ENCODE assay signal across 12 cellular contexts in genomic region chr6:62891065-62891647, GRCh38.
DNase-seq lines count a peak whose midpoint lies in the region; ATAC-seq and TF ChIP-seq lines count a peak whose summit lies in the region.
"Had no signal": no experiment of that assay in that cellular context is flagged by ENCODE, and none has a peak within 500 bp of the region (broad histone marks: within the 10 kb centered on the region; RNA-seq: fewer than 3 reads in every experiment).

No MANE protein-coding gene starts in this region.

- H3K9me3 Mint-ChIP-seq in activated CD8-positive, alpha-beta memory T cell treated with anti-CD3 and anti-CD28 coated beads, Interleukin-2, amount 10 ng/mL, durations not matched to agents 7 days and 5 days (ENCODE audit: low read depth), result no peaks in the 10 kb centered on the region

- TF ChIP-seq CTCF in A673 (conservative IDR thresholded peaks at IDR 0.05; ENCODE audit: low read depth, low read length), result peak; percentile 53; the same call in 1 of the 2 replicates

- no peaks in the 10 kb centered on the region for H3K4me1 Mint-ChIP-seq in activated CD8-positive, alpha-beta memory T cell treated with anti-CD3 and anti-CD28 coated beads, Interleukin-2, amount 10 ng/mL, durations not matched to agents 7 days and 5 days

- no peak overlapping the region for H3K9ac ChIP-seq in GM23248

- POLR2A ChIA-PET in A673 (lab: Charles Lee; ENCODE audit: low non-redundant PET), result no interaction called here

- intact Hi-C loops in A673 (cut with micrococcal nuclease; ENCODE audit: unreplicated experiment), result no loop called here

- no peaks in the 10 kb centered on the region for H3K36me3 ChIP-seq in A673 (ENCODE audit: insufficient read depth, low read length, poor library complexity, severe bottlenecking)
- no peaks in the 10 kb centered on the region for H3K36me3 ChIP-seq in GM23248 (ENCODE audit: low read depth)
- H3K36me3 ChIP-seq: sigmoid colon, thoracic aorta had no signal

- no peaks in the 10 kb centered on the region for H3K36me3 Mint-ChIP-seq in activated CD8-positive, alpha-beta memory T cell treated with anti-CD3 and anti-CD28 coated beads, Interleukin-2, amount 10 ng/mL, durations not matched to agents 7 days and 5 days

- no peaks in the 10 kb centered on the region for H3K9me2 ChIP-seq in GM23248 (ENCODE audit: insufficient read depth)

- no peak overlapping the region for H3K27ac Mint-ChIP-seq in activated CD8-positive, alpha-beta memory T cell treated with anti-CD3 and anti-CD28 coated beads, Interleukin-2, amount 10 ng/mL, durations not matched to agents 7 days and 5 days

- no peaks in the 10 kb centered on the region for H3F3A ChIP-seq in GM23248 (ENCODE audit: insufficient read depth)

- no peaks in the 10 kb centered on the region for H4K20me1 ChIP-seq in GM23248 (ENCODE audit: insufficient read depth)

- CTCF ChIA-PET in A673 (lab: Charles Lee), result no interaction called here
- CTCF ChIA-PET in activated CD8-positive, alpha-beta memory T cell treated with anti-CD3 and anti-CD28 coated beads, Interleukin-2, amount 10 ng/mL, durations not matched to agents 7 days and 5 days (lab: Charles Lee), result no interaction called here

- H3K27me3 ChIP-seq in A673 (replicated peaks; ENCODE audit: insufficient read depth, low read depth, low read length, poor library complexity) (no peaks in the 10 kb centered on the region), GM23248 (replicated peaks; ENCODE audit: insufficient read depth) (no peaks in the 10 kb centered on the region)
- H3K27me3 ChIP-seq: sigmoid colon had no signal

- WGBS in GM23248 (ENCODE audit: low coverage in 1 of 2, low lambda C conversion rate in 2 of 2, missing lambda C conversion rate in 2 of 2), 2 experiments, result 7 to 10% methylated on average over 2 of the region's 2 CpGs

- H3K27ac ChIP-seq in A673 (ENCODE audit: low read depth, low read length, poor library complexity, severe bottlenecking) (no peak overlapping the region), GM23248 (no peak overlapping the region)
- H3K27ac ChIP-seq: sigmoid colon, thoracic aorta had no signal

- no peaks in the 10 kb centered on the region for H3K27me3 Mint-ChIP-seq in activated CD8-positive, alpha-beta memory T cell treated with anti-CD3 and anti-CD28 coated beads, Interleukin-2, amount 10 ng/mL, durations not matched to agents 7 days and 5 days

- H3K9me3 ChIP-seq in A673 (ENCODE audit: low read depth, low read length, poor library complexity, severe bottlenecking), result no peaks in the 10 kb centered on the region
- no peaks in the 10 kb centered on the region for H3K9me3 ChIP-seq in GM23248 (ENCODE audit: low read depth)
- H3K9me3 ChIP-seq: sigmoid colon, thoracic aorta had no signal

- DNase-seq in A673 (ENCODE audit: low spot score), result peak; percentile 12
- DNase-seq in GM23248, result peak; percentile 27
- peak; percentile 16 for DNase-seq in RPMI8226
- peak; percentile 25 for DNase-seq in glomerular visceral epithelial cell (ENCODE audit: extremely low spot score)
- no peak for DNase-seq in activated CD8-positive, alpha-beta memory T cell treated with anti-CD3 and anti-CD28 coated beads, Interleukin-2, amount 10 ng/mL, durations not matched to agents 7 days and 5 days
- no peak for DNase-seq in cortex of kidney (lab: John Stamatoyannopoulos, UW)
- DNase-seq: GOT3, NCI-H1930, sigmoid colon had no signal

- H3K4me3 ChIP-seq in A673 (ENCODE audit: low read depth, low read length, poor library complexity, severe bottlenecking) (no peak overlapping the region), GM23248 (no peak overlapping the region)
- H3K4me3 ChIP-seq: sigmoid colon, thoracic aorta had no signal

- no peak overlapping the region for H3K4me3 Mint-ChIP-seq in activated CD8-positive, alpha-beta memory T cell treated with anti-CD3 and anti-CD28 coated beads, Interleukin-2, amount 10 ng/mL, durations not matched to agents 7 days and 5 days

- no peaks in the 10 kb centered on the region for H3K79me2 ChIP-seq in GM23248 (ENCODE audit: insufficient read depth)

- H2AFZ ChIP-seq in GM23248, result no peak overlapping the region

- in situ Hi-C loops in GM23248 (cut with MboI), result no loop called here

- H3K4me1 ChIP-seq in A673 (ENCODE audit: insufficient read depth, low read length, poor library complexity, severe bottlenecking) (no peaks in the 10 kb centered on the region), GM23248 (ENCODE audit: insufficient read depth) (no peaks in the 10 kb centered on the region)
- H3K4me1 ChIP-seq: sigmoid colon had no signal

- no peak overlapping the region for H3K4me2 ChIP-seq in GM23248 (ENCODE audit: unreplicated experiment)

- ATAC-seq in GM19328 (IDR thresholded peaks at IDR 0.05; ENCODE audit: unreplicated experiment) (no peak), GM21529 (IDR thresholded peaks at IDR 0.05; ENCODE audit: unreplicated experiment) (no peak)
- ATAC-seq in activated CD8-positive, alpha-beta memory T cell treated with anti-CD3 and anti-CD28 coated beads, Interleukin-2, amount 10 ng/mL, durations not matched to agents 7 days and 5 days, result no peak

- BruUV-seq in A673 (replicated peaks; lab: Mats Ljungman, UMichigan), result no TSS peak

Comparison
In these comparisons a context has a peak if more than half of its experiments do, and no peak if none do; other contexts are left out.
1. DNase-seq: peak in A673 (single experiment), GM23248 (single experiment), RPMI8226 (single experiment) and glomerular visceral epithelial cell (single experiment); none in activated CD8-positive, alpha-beta memory T cell treated with anti-CD3 and anti-CD28 coated beads, Interleukin-2, amount 10 ng/mL, durations not matched to agents 7 days and 5 days (single experiment) and cortex of kidney (single experiment).